Comparison of ENCODE assay signal across 27 cellular contexts in the genomic region with DNA sequence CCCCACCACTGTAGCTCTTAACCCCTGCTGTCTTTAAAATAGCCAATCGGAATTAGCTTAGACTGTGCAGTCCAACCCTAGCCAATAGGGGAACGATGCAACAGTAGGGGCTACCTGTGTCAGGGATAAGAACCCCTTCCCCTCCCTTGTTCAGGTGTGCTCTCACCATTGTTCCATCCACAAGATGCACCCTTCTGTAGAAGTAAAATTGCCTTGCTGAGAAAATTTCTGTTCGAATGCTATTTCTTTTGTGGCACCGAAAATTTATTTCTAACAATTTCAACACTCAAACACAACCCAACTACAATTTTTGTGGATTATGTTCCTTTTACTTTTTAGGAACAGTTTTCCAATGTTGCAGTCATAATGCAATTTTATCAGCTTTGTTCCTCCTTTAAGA. TPM values are rescaled to one million over a fixed set of nuclear protein-coding genes. Genes with fewer than 3 reads are reported as not detected.
DNase-seq lines count a peak whose midpoint lies in the region; ATAC-seq, FAIRE-seq and TF ChIP-seq lines count a peak whose summit lies in the region.
"Had no signal": no experiment of that assay in that cellular context is flagged by ENCODE, and none has a peak within 500 bp of the region (broad histone marks: within the 10 kb centered on the region; RNA-seq: fewer than 3 reads in every experiment).

No MANE protein-coding gene starts in this region.

- TF ChIP-seq EP300 in K562 (IDR thresholded peaks at IDR 0.05; ENCODE audit: low read length), result no peak

- H3K9me1 ChIP-seq in K562 (ENCODE audit: control insufficient read depth, insufficient read depth, low read length), result no peaks in the 10 kb centered on the region

- H3K27me3 ChIP-seq in Karpas-422 (ENCODE audit: low read length) (no peaks in the 10 kb centered on the region), K562 (ENCODE audit: control insufficient read depth in 2 of 2, insufficient read depth in 2 of 2, low read length in 2 of 2) (no peaks in the 10 kb centered on the region)

- H4K20me1 ChIP-seq in Karpas-422 (ENCODE audit: insufficient read depth, low read depth, low read length), result no peaks in the 10 kb centered on the region
- H4K20me1 ChIP-seq in K562 (replicated peaks; ENCODE audit: control insufficient read depth, insufficient read depth, low read length), result no peaks in the 10 kb centered on the region

- no peak for FAIRE-seq in K562 (lab: Jason Lieb, UNC)
- FAIRE-seq: D721Med, GM12892, H54 had no signal

- no peak for ATAC-seq in K562
- ATAC-seq: T-cell had no signal

- H3K79me2 ChIP-seq in Karpas-422 (ENCODE audit: low read length) (peaks cover 12% of the 10 kb centered on the region), K562 (ENCODE audit: control insufficient read depth, insufficient read depth, low read length) (peaks cover 11% of the 10 kb centered on the region)

- H3K4me2 ChIP-seq in Karpas-422 (ENCODE audit: low read depth, low read length, poor library complexity, severe bottlenecking) (no peak overlapping the region), K562 (ENCODE audit: insufficient read depth, low read length) (no peak overlapping the region)
- H3K4me2 ChIP-seq: PC-9 had no signal

- CTCF ChIA-PET in K562 (lab: Yijun Ruan, JAX; ENCODE audit: low intra/inter-chr PET ratio) (no interaction called here), HEK293T (lab: Yijun Ruan, JAX) (no interaction called here)

- 1% methylated on average over 4 of the region's 4 CpGs for WGBS in K562 (ENCODE audit: insufficient coverage, low coverage, missing lambda C conversion rate)

- DNase-seq in DMS53 (lab: John Stamatoyannopoulos, UW) (peak; percentile 9), DMS53 treated with DMSO at 0.1 percent for 48 hours (lab: John Stamatoyannopoulos, UW; ENCODE audit: unreplicated experiment) (no peak), Karpas-422 (peak; percentile 50), K562 (ENCODE audit: extremely low read depth in 1 of 4, low spot score in 3 of 4) (no peak), HEK293T (ENCODE audit: extremely low spot score) (no peak), HCEC 1CT (no peak), HK-2 (ENCODE audit: unreplicated experiment) (no peak)
- DNase-seq: 8988T; ACHN; CD4-positive, CD25-positive, alpha-beta regulatory T cell; DMS79 treated with DMSO at 0.1 percent for 48 hours; HFFc6; NCI-H1092 treated with DMSO at 0.1 percent for 48 hours; NCI-H1436; NCI-H187; NCI-H2081 treated with DMSO at 0.1 percent for 48 hours; NCI-H446; NCI-H524 treated with DMSO at 0.1 percent for 48 hours; NCI-H82; NK-92 treated with Interleukin-12 subunit alpha and Interleukin-12 subunit beta, amount 100 ng/mL, for 24 hours; PC-9; Right ventricle myocardium superior; RPMI8226; T-cell had no signal

- H3K4me3 ChIP-seq in Karpas-422 (ENCODE audit: low read length), result no peak overlapping the region
- H3K4me3 ChIP-seq in K562, result no peak overlapping the region
- H3K4me3 ChIP-seq: PC-9 had no signal

- no peak for TF ChIP-seq CTCF in K562 (IDR thresholded peaks at IDR 0.05 in 2 of 3, conservative IDR thresholded peaks at IDR 0.05 in 1 of 3; ENCODE audit: insufficient read depth in 2 of 3, low read depth in 1 of 3, low read length in 3 of 3)

- H3K9ac ChIP-seq in Karpas-422 (ENCODE audit: low read length) (no peak overlapping the region), K562 (ENCODE audit: insufficient read depth in 1 of 2, low read depth in 2 of 2, low read length in 2 of 2) (no peak overlapping the region)

- no peak overlapping the region for H2AFZ ChIP-seq in Karpas-422 (ENCODE audit: low read length)
- H2AFZ ChIP-seq in K562 (ENCODE audit: low read depth, low read length), result no peak overlapping the region
- H2AFZ ChIP-seq: PC-9 had no signal

- intact Hi-C loops in K562 (cut with micrococcal nuclease), result no loop called here

- H3K9me2 ChIP-seq in Karpas-422 (replicated peaks; ENCODE audit: insufficient read depth, low read length), result no peaks in the 10 kb centered on the region

- TF ChIP-seq RAD21 in K562 (CRISPR knock-in tag; conservative IDR thresholded peaks at IDR 0.05 in 1 of 2, IDR thresholded peaks at IDR 0.05 in 1 of 2), result no peak

- in situ Hi-C loops in K562 (cut with MboI), result no loop called here

- H3K9me3 ChIP-seq in Karpas-422 (ENCODE audit: low read length) (peaks cover 45% of the 10 kb centered on the region), K562 (replicated peaks; ENCODE audit: control insufficient read depth, insufficient read depth, low read depth, low read length) (peaks cover 9% of the 10 kb centered on the region)

- H3K36me3 ChIP-seq in Karpas-422 (ENCODE audit: insufficient read depth, low read length) (0 out of 2 replicates have a peak, but pooled peaks cover 8% of the 10 kb centered on the region), K562 (ENCODE audit: control insufficient read depth, insufficient read depth, low read length) (no peaks in the 10 kb centered on the region)

- no TSS peak for BruUV-seq in K562 (replicated peaks; lab: Mats Ljungman, UMichigan)

- POLR2A ChIA-PET in K562 (lab: Yijun Ruan, JAX) (no interaction called here), HEK293T (lab: Yijun Ruan, JAX) (no interaction called here)

- TF ChIP-seq POLR2A in K562 (conservative IDR thresholded peaks at IDR 0.05), result no peak

- no peak overlapping the region for H3K27ac ChIP-seq in Karpas-422 (ENCODE audit: low read length)
- H3K27ac ChIP-seq in K562 (ENCODE audit: extremely low read depth, low read depth, low read length), result no peak overlapping the region
- H3K27ac ChIP-seq: PC-9 had no signal

- H3K4me1 ChIP-seq in Karpas-422 (ENCODE audit: low read length), result peaks cover 18% of the 10 kb centered on the region
- H3K4me1 ChIP-seq in K562 (replicated peaks in 1 of 2; ENCODE audit: control insufficient read depth in 2 of 2, insufficient read depth in 2 of 2, low read length in 2 of 2), result peaks cover 10 to 12% of the 10 kb centered on the region in 2 experiments; a peak in 4 of 5 replicates

TF ChIP-seq in HEK293T, 16 proteins besides CTCF, POLR2A, EP300 and RAD21:
- TF ChIP-seq ARNT (IDR thresholded peaks at IDR 0.05) (no peak), BHLHE40 (IDR thresholded peaks at IDR 0.05; ENCODE audit: borderline replicate concordance) (no peak), TARDBP (IDR thresholded peaks at IDR 0.05) (no peak), FOXK2 (IDR thresholded peaks at IDR 0.05) (no peak)

RNA-seq across cellular contexts. Expression of gene ZNF583, which starts 3.6 kb away (rescaled TPM):
- 4.9 and 6.7 TPM in 2 replicates for total RNA-seq in Karpas-422 (2014; rRNA removed; shearing (Covaris generic); ENCODE audit: low replicate concordance)
- 11.5 and 17.9 TPM in 2 replicates for total RNA-seq in K562 (2011; cell fraction: chromatin; rRNA removed; ENCODE audit: low replicate concordance)
- 8.7 and 8.9 TPM in 2 replicates for total RNA-seq in K562 (2011; cell fraction: nucleolus; rRNA removed)
- total RNA-seq in K562 (2011; cell fraction: nucleoplasm; rRNA removed), result 10.6 and 13.4 TPM in 2 replicates
- total RNA-seq in K562 (2014; rRNA removed), result 2.2 and 2.5 TPM in 2 replicates
- 6.7 and 7.1 TPM in 2 replicates for total RNA-seq in K562 (2014; rRNA removed; fragmentation: Illumina TruSeq; extraction: Trizol)
- total RNA-seq in K562 (2015; rRNA removed; fragmentation: Illumina TruSeq; extraction: Trizol), result 4.7 and 5.1 TPM in 2 replicates
- total RNA-seq in K562 (2021), result 2.8 and 3.0 TPM in 2 replicates
- polyA plus RNA-seq in K562 (2011; rRNA removed), result 1.5 and 3.0 TPM in 2 replicates
- 0.33 and 0.55 TPM in 2 replicates for polyA plus RNA-seq in K562 (2011; cell fraction: cytosol; rRNA removed)
- polyA plus RNA-seq in K562 (2011; cell fraction: nucleus; rRNA removed), result 1.8 and 2.9 TPM in 2 replicates
- polyA plus RNA-seq in K562 (2012), result 2.0 and 2.1 TPM in 2 replicates
- 3.4 and 3.7 TPM in 2 replicates for polyA plus RNA-seq in K562 (2014; fragmentation: Illumina TruSeq; extraction: Trizol)
- polyA plus RNA-seq in K562 (2014; fragmentation: Nextera tagmentation; extraction: Ambion mirVana), result 1 to 10 TPM in 1 of 2 experiments, under 1 TPM in 1; 0.92 to 1.9 TPM
- polyA plus RNA-seq in K562 (2014; rRNA removed), result 2.2 and 3.2 TPM in 2 replicates
- polyA minus RNA-seq in K562 (2011; rRNA and poly(A)+ RNA removed), result 5.5 and 6.6 TPM in 2 replicates
- polyA minus RNA-seq in K562 (2011; cell fraction: cytosol; rRNA and poly(A)+ RNA removed), result 0.67 and 2.5 TPM in 2 replicates
- 6.6 and 10.8 TPM in 2 replicates for polyA minus RNA-seq in K562 (2011; cell fraction: nucleus; rRNA and poly(A)+ RNA removed)

RNA-seq across cellular contexts. Expression of gene ZNF582, which starts 7.2 kb away (rescaled TPM):
- total RNA-seq in Karpas-422 (2014; rRNA removed; shearing (Covaris generic); ENCODE audit: low replicate concordance), result 2.6 and 3.4 TPM in 2 replicates
- 3.2 and 5.2 TPM in 2 replicates for total RNA-seq in K562 (2011; cell fraction: chromatin; rRNA removed; ENCODE audit: low replicate concordance)
- 2.1 and 2.2 TPM in 2 replicates for total RNA-seq in K562 (2011; cell fraction: nucleolus; rRNA removed)
- total RNA-seq in K562 (2011; cell fraction: nucleoplasm; rRNA removed), result 1.0 and 2.5 TPM in 2 replicates
- total RNA-seq in K562 (2014; rRNA removed) (1.4 and 3.8 TPM in 2 replicates), K562 (2014; rRNA removed; fragmentation: Illumina TruSeq; extraction: Trizol) (1.9 TPM in 2 replicates), K562 (2015; rRNA removed; fragmentation: Illumina TruSeq; extraction: Trizol) (1.7 and 1.8 TPM in 2 replicates), K562 (2021) (1.3 and 2.1 TPM in 2 replicates)
- polyA plus RNA-seq in K562 (2011; rRNA removed) (2.6 and 3.3 TPM in 2 replicates), K562 (2014; fragmentation: Illumina TruSeq; extraction: Trizol) (1.6 TPM in 2 replicates), K562 (2014; fragmentation: Nextera tagmentation; extraction: Ambion mirVana) (under 1 TPM; 0.72 to 0.91 TPM), K562 (2014; rRNA removed) (1.3 and 1.6 TPM in 2 replicates)
- polyA plus RNA-seq in K562 (2011; cell fraction: cytosol; rRNA removed), result 1.1 and 1.5 TPM in 2 replicates
- 1.7 and 2.8 TPM in 2 replicates for polyA plus RNA-seq in K562 (2011; cell fraction: nucleus; rRNA removed)
- 1.5 and 2.1 TPM in 2 replicates for polyA plus RNA-seq in K562 (2012)
- 2.6 and 3.8 TPM in 2 replicates for polyA minus RNA-seq in K562 (2011; rRNA and poly(A)+ RNA removed)
- polyA minus RNA-seq in K562 (2011; cell fraction: cytosol; rRNA and poly(A)+ RNA removed), result not detected in 2 replicates
- 1.3 and 1.7 TPM in 2 replicates for polyA minus RNA-seq in K562 (2011; cell fraction: nucleus; rRNA and poly(A)+ RNA removed)

Comparison
In these comparisons a context has a peak if more than half of its experiments do, and no peak if none do; other contexts are left out.
1. DNase-seq: peak in DMS53 (single experiment) and Karpas-422 (single experiment); none in DMS53 treated with DMSO at 0.1 percent for 48 hours (single experiment), K562 (0 of 4), HEK293T (single experiment), HCEC 1CT (single experiment) and HK-2 (single experiment).